8 cellular contexts compared by ENCODE assay signal in the genomic region with DNA sequence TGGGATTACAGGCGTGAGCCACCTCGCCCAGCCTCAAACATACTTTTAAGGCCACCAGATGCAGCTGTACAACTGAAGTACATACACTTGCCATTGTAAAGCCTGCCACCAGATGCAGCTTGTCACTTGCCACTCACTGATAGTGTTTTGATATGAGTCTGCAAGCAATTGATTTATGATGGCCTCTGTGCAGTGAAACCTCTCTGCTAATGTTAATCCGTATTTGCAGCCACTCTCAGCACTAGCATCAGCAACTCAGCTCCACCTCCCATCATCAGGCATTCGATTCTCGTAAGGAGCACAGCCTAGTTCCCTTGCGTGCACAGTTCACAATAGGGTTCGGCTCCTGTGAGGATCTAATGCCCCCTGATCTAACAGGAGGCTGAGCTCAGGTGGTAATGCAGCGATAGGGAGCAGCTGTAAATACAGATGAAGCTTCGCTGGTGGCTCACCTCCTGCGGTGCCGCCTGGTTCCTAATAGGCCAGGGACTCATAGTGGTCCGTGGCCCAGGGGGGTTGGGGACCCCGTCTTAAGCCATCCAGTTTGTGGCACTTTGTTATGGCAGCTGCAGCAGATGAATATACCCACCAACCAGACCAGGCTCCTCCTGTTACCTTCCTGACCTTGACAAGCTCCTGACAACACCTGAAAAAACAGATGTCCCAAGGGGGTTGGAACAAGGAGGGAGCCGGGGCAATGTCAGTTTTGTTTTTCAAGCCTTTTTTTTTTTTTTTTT. TPM values are rescaled to one million over a fixed set of nuclear protein-coding genes. Genes with fewer than 3 reads are reported as not detected.
A peak's percentile ranks its signal among the peaks of the same experiment; 100 is the strongest.
DNase-seq lines count a peak whose midpoint lies in the region; TF ChIP-seq lines count a peak whose summit lies in the region.

No MANE protein-coding gene starts in this region.

- peaks cover 23% of the 10 kb centered on the region for H4K20me1 ChIP-seq in SU-DHL-6 (ENCODE audit: low read depth, low read length)

- H3K9ac ChIP-seq in SU-DHL-6 (ENCODE audit: low read length): peak overlapping the region; percentile 96

- H3K27ac ChIP-seq in SU-DHL-6 (ENCODE audit: low read depth, low read length) (peak overlapping the region; percentile 96), tibial artery (peak overlapping the region; percentile 94 to 99)

- no peak for DNase-seq in activated naive CD4-positive, alpha-beta T cell treated with anti-CD3 and anti-CD28 coated beads for 36 hours
- no peak for DNase-seq in activated naive CD4-positive, alpha-beta T cell treated with anti-CD3 and anti-CD28 coated beads, Interleukin-2, amount 50 U/mL, for 16 hours
- DNase-seq in left kidney (ENCODE audit: low read depth, low spot score) (peak; percentile 80), tibial artery (peak in 1 of 2 donors; percentile 67), inferior parietal cortex (ENCODE audit: extremely low spot score) (no peak), GF-D8 (lab: John Stamatoyannopoulos, UW) (no peak), kidney glomerular epithelial cell (lab: John Stamatoyannopoulos, UW) (no peak)

- peaks cover 36% of the 10 kb centered on the region for H3K79me2 ChIP-seq in SU-DHL-6 (ENCODE audit: insufficient read depth, low read length)

- CTCF ChIA-PET in activated naive CD4-positive, alpha-beta T cell treated with anti-CD3 and anti-CD28 coated beads for 36 hours (lab: Charles Lee): interaction anchor here (0.6 to 1.7 kb wide), 7 partner anchors 12 to 71 kb away, joined by 3 to 7 read pairs (median 4); no protein-coding TSS in a partner anchor

- peak overlapping the region; percentile 7 for H2AFZ ChIP-seq in SU-DHL-6 (ENCODE audit: low read depth, low read length, severe bottlenecking)

- peak overlapping the region; percentile 98 for H3K4me3 Mint-ChIP-seq in activated naive CD4-positive, alpha-beta T cell treated with anti-CD3 and anti-CD28 coated beads for 36 hours

- H3K27me3 Mint-ChIP-seq in activated naive CD4-positive, alpha-beta T cell treated with anti-CD3 and anti-CD28 coated beads for 36 hours (ENCODE audit: low read depth): no peaks in the 10 kb centered on the region

- H3K4me3 ChIP-seq in SU-DHL-6 (ENCODE audit: insufficient read depth, low read length, poor library complexity, severe bottlenecking): peak overlapping the region; percentile 16
- no peak overlapping the region for H3K4me3 ChIP-seq in tibial artery

- H3K27me3 ChIP-seq in SU-DHL-6 (ENCODE audit: low read length) (no peaks in the 10 kb centered on the region), tibial artery (no peaks in the 10 kb centered on the region)

- peaks cover 34% of the 10 kb centered on the region for H3K36me3 Mint-ChIP-seq in activated naive CD4-positive, alpha-beta T cell treated with anti-CD3 and anti-CD28 coated beads for 36 hours (ENCODE audit: low read depth)

- no peaks in the 10 kb centered on the region for H3K9me2 ChIP-seq in SU-DHL-6 (replicated peaks; ENCODE audit: insufficient read depth, low read length)

- TF ChIP-seq CTCF in SU-DHL-6 (IDR thresholded peaks at IDR 0.05; ENCODE audit: insufficient read depth, low read length, poor library complexity, severe bottlenecking): no peak
- TF ChIP-seq CTCF in tibial artery (IDR thresholded peaks at IDR 0.05): no peak

- H3K36me3 ChIP-seq in SU-DHL-6 (ENCODE audit: low read length) (peaks cover 23% of the 10 kb centered on the region), tibial artery (peaks cover 3 to 8% (median 7%) of the 10 kb centered on the region in 3 donors)

- peaks cover 58% of the 10 kb centered on the region for H3F3A ChIP-seq in SU-DHL-6 (ENCODE audit: insufficient read depth)

- peak overlapping the region; percentile 98 for H3K27ac Mint-ChIP-seq in activated naive CD4-positive, alpha-beta T cell treated with anti-CD3 and anti-CD28 coated beads for 36 hours

- H3K9me3 ChIP-seq in SU-DHL-6 (ENCODE audit: insufficient read depth, low read length) (no peaks in the 10 kb centered on the region), tibial artery (no peaks in the 10 kb centered on the region)

- peaks cover 0 to 35% (median 20%) of the 10 kb centered on the region in 4 donors for H3K4me1 ChIP-seq in tibial artery

- peaks cover 26% of the 10 kb centered on the region for H3K4me1 Mint-ChIP-seq in activated naive CD4-positive, alpha-beta T cell treated with anti-CD3 and anti-CD28 coated beads for 36 hours (ENCODE audit: low read depth)

- intact Hi-C loops in activated naive CD4-positive, alpha-beta T cell treated with anti-CD3 and anti-CD28 coated beads for 36 hours (cut with micrococcal nuclease): loop anchor here (1.0 to 10.0 kb wide), 5 partner anchors 13 to 604 kb away; partner anchors contain the start of genes CCDC102A, MT1X and NUP93
- intact Hi-C loops in tibial artery (cut with DNase I; ENCODE audit: low total_unique reads): loop anchor here (5.0 kb wide), 1 partner anchor 57 kb away; the partner anchor contains the start of gene NLRC5

- peak overlapping the region; percentile 98 for H3K4me2 ChIP-seq in SU-DHL-6 (ENCODE audit: low read depth, low read length, poor library complexity, severe bottlenecking)

- no peaks in the 10 kb centered on the region for H3K9me3 Mint-ChIP-seq in activated naive CD4-positive, alpha-beta T cell treated with anti-CD3 and anti-CD28 coated beads for 36 hours

RNA-seq across cellular contexts. Expression of gene HERPUD1, which starts 1.3 kb away (rescaled TPM):
- 100 to 1,000 TPM; 118 to 120 TPM for total RNA-seq in activated naive CD4-positive, alpha-beta T cell treated with anti-CD3 and anti-CD28 coated beads for 36 hours

RNA-seq across cellular contexts. Expression of gene CETP, which starts 31.1 kb away (rescaled TPM):
- total RNA-seq in activated naive CD4-positive, alpha-beta T cell treated with anti-CD3 and anti-CD28 coated beads for 36 hours: not detected

RNA-seq across cellular contexts. Expression of gene NLRC5, which starts 58.7 kb away (rescaled TPM):
- total RNA-seq in activated naive CD4-positive, alpha-beta T cell treated with anti-CD3 and anti-CD28 coated beads for 36 hours: 100 to 1,000 TPM; 104 to 119 TPM
